ENCODE assay signal across 37 cellular contexts in the genomic region with DNA sequence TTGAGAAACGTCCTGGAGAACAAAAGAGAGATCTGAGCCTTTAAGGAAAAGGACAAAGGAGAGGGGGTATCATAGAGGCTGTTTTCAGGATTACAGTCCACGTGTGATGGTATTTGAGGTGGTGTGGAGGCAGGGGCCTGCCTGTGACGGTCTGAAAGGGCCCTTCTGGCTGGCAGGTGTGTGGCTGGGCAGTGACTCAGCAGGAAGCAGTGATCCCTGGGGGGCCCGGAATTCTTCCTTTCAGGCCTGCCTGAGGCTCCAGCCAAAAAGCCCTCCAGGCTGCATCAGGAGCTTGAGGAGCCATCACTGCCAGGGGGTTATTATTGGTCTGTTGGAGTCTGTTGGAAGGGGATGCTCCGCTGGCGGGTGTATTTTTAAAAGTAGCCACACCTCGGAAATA.
DNase-seq lines count a peak whose midpoint lies in the region; ATAC-seq and TF ChIP-seq lines count a peak whose summit lies in the region.
"Had no signal": no experiment of that assay in that cellular context is flagged by ENCODE, and none has a peak within 500 bp of the region (broad histone marks: within the 10 kb centered on the region; RNA-seq: fewer than 3 reads in every experiment).

No MANE protein-coding gene starts in this region.

- no peaks in the 10 kb centered on the region for H4K20me1 ChIP-seq in HCT116 (ENCODE audit: insufficient read depth)

- no peak overlapping the region for H3K4me3 ChIP-seq in HCT116 (replicated peaks in 1 of 2; ENCODE audit: low read depth in 1 of 2, low read length in 2 of 2)
- peak overlapping the region; percentile 10; the same call in 1 of the 2 replicates for H3K4me3 ChIP-seq in iPS-20b (ENCODE audit: low read length)
- no peak overlapping the region for H3K4me3 ChIP-seq in sigmoid colon
- H3K4me3 ChIP-seq: esophagus squamous epithelium, HAP-1, heart left ventricle, smooth muscle cell, thoracic aorta, uterus had no signal

- peaks cover 8% of the 10 kb centered on the region; the same call in 1 of the 2 replicates for H3K9me3 Mint-ChIP-seq in WTC11
- H3K9me3 Mint-ChIP-seq in activated CD4-positive, alpha-beta T cell treated with anti-CD3 and anti-CD28 coated beads for 36 hours (ENCODE audit: low read depth) = no peaks in the 10 kb centered on the region
- H3K9me3 Mint-ChIP-seq: activated CD4-positive, alpha-beta memory T cell treated with anti-CD3 and anti-CD28 coated beads, Interleukin-2, amount 10 ng/mL, durations not matched to agents 7 days and 5 days; activated T-helper 1 cell treated with anti-CD3 and anti-CD28 coated beads, Interleukin-12 subunit alpha, Interleukin-12 subunit beta, Interleukin-2, Interleukin-4 antibody, amounts not matched to agents 30 ng/mL and 10 ng/mL and 1 ng/mL, durations not matched to agents 14 hours and 24 hours and 36 hours; brain; immature natural killer cell; memory B cell; stimulated activated naive CD8-positive, alpha-beta T cell treated with anti-CD3 and anti-CD28 coated beads, Interleukin-15, Interleukin-2, amounts not matched to agents 100 ng/mL and 50 ng/mL, for 24 hours had no signal

- TF ChIP-seq CTCF in HCT116 (IDR thresholded peaks at IDR 0.05 in 2 of 3, conservative IDR thresholded peaks at IDR 0.05 in 1 of 3; ENCODE audit: borderline replicate concordance in 1 of 3, insufficient read depth in 1 of 3, low read depth in 2 of 3, low read length in 2 of 3) (no peak), WTC11 (IDR thresholded peaks at IDR 0.05) (no peak), sigmoid colon (IDR thresholded peaks at IDR 0.05) (no peak)

- H3K9ac ChIP-seq in HCT116 (ENCODE audit: low read length) (no peak overlapping the region), iPS-20b (ENCODE audit: low read depth, low read length) (no peak overlapping the region; the same call in 1 of the 2 replicates)

- peak overlapping the region; percentile 43 for H3K27ac Mint-ChIP-seq in WTC11
- H3K27ac Mint-ChIP-seq in activated CD4-positive, alpha-beta T cell treated with anti-CD3 and anti-CD28 coated beads for 36 hours = no peak overlapping the region
- H3K27ac Mint-ChIP-seq: activated CD4-positive, alpha-beta memory T cell treated with anti-CD3 and anti-CD28 coated beads, Interleukin-2, amount 10 ng/mL, durations not matched to agents 7 days and 5 days; activated T-helper 1 cell treated with anti-CD3 and anti-CD28 coated beads, Interleukin-12 subunit alpha, Interleukin-12 subunit beta, Interleukin-2, Interleukin-4 antibody, amounts not matched to agents 30 ng/mL and 10 ng/mL and 1 ng/mL, durations not matched to agents 14 hours and 24 hours and 36 hours; immature natural killer cell; memory B cell; stimulated activated naive CD8-positive, alpha-beta T cell treated with anti-CD3 and anti-CD28 coated beads, Interleukin-15, Interleukin-2, amounts not matched to agents 100 ng/mL and 50 ng/mL, for 24 hours had no signal

- peak; percentile 61 for ATAC-seq in HCT116
- peak; percentile 79 for ATAC-seq in WTC11
- no peak for ATAC-seq in GM21367 (IDR thresholded peaks at IDR 0.05; ENCODE audit: unreplicated experiment)
- no peak for ATAC-seq in activated CD4-positive, alpha-beta T cell treated with anti-CD3 and anti-CD28 coated beads for 36 hours
- no peak for ATAC-seq in HG03135 (IDR thresholded peaks at IDR 0.05; ENCODE audit: unreplicated experiment)
- ATAC-seq: foreskin keratinocyte, heart left ventricle, PC-3, SK-N-SH treated with all-trans-retinoic acid at 6 μM for 48 hours had no signal

- no peaks in the 10 kb centered on the region for H3K36me3 Mint-ChIP-seq in WTC11
- H3K36me3 Mint-ChIP-seq in activated CD4-positive, alpha-beta T cell treated with anti-CD3 and anti-CD28 coated beads for 36 hours (ENCODE audit: low read depth) = no peaks in the 10 kb centered on the region
- H3K36me3 Mint-ChIP-seq: brain, immature natural killer cell, memory B cell had no signal

- no peaks in the 10 kb centered on the region for H3K9me2 ChIP-seq in HCT116 (ENCODE audit: insufficient read depth)

- TF ChIP-seq EP300 in sigmoid colon (IDR thresholded peaks at IDR 0.05) = no peak

- no peaks in the 10 kb centered on the region for H3K79me2 ChIP-seq in HCT116 (ENCODE audit: insufficient read depth, low read length)

- peaks cover 42% of the 10 kb centered on the region for H3K4me1 Mint-ChIP-seq in WTC11
- peaks cover 7% of the 10 kb centered on the region for H3K4me1 Mint-ChIP-seq in activated CD4-positive, alpha-beta T cell treated with anti-CD3 and anti-CD28 coated beads for 36 hours

- peak overlapping the region; percentile 25; the same call in 1 of the 2 replicates for H3K4me2 ChIP-seq in HCT116 (ENCODE audit: low read length)
- H3K4me2 ChIP-seq: smooth muscle cell had no signal

- H3K4me3 Mint-ChIP-seq in WTC11 = no peak overlapping the region
- H3K4me3 Mint-ChIP-seq in activated CD4-positive, alpha-beta T cell treated with anti-CD3 and anti-CD28 coated beads for 36 hours = no peak overlapping the region
- H3K4me3 Mint-ChIP-seq: activated CD4-positive, alpha-beta memory T cell treated with anti-CD3 and anti-CD28 coated beads, Interleukin-2, amount 10 ng/mL, durations not matched to agents 7 days and 5 days; activated T-helper 1 cell treated with anti-CD3 and anti-CD28 coated beads, Interleukin-12 subunit alpha, Interleukin-12 subunit beta, Interleukin-2, Interleukin-4 antibody, amounts not matched to agents 30 ng/mL and 10 ng/mL and 1 ng/mL, durations not matched to agents 14 hours and 24 hours and 36 hours; brain; immature natural killer cell; memory B cell; stimulated activated naive CD8-positive, alpha-beta T cell treated with anti-CD3 and anti-CD28 coated beads, Interleukin-15, Interleukin-2, amounts not matched to agents 100 ng/mL and 50 ng/mL, for 24 hours had no signal

- no peaks in the 10 kb centered on the region for H3K9me3 ChIP-seq in HCT116 (ENCODE audit: control insufficient read depth in 1 of 2, insufficient read depth in 1 of 2, low read depth in 1 of 2, low read length in 2 of 2)
- H3K9me3 ChIP-seq in iPS-20b (ENCODE audit: insufficient read depth, low read depth, low read length) = no peaks in the 10 kb centered on the region
- no peaks in the 10 kb centered on the region for H3K9me3 ChIP-seq in sigmoid colon
- H3K9me3 ChIP-seq: esophagus squamous epithelium, HAP-1, heart left ventricle, thoracic aorta, uterus had no signal

- TF ChIP-seq POLR2A in HCT116 (IDR thresholded peaks at IDR 0.05; ENCODE audit: borderline replicate concordance, extremely low read depth, insufficient read depth, insufficient read length) (no peak), sigmoid colon (IDR thresholded peaks at IDR 0.05) (no peak)

- BruUV-seq in HCT116 (replicated peaks; lab: Mats Ljungman, UMichigan) = no TSS peak

- 57 to 60% methylated on average over 7 of the region's 7 CpGs for WGBS in sigmoid colon, 2 donors

- intact Hi-C loops in HCT116 (cut with micrococcal nuclease) (no loop called here), sigmoid colon (cut with DNase I) (no loop called here)
- intact Hi-C loops in activated CD4-positive, alpha-beta T cell treated with anti-CD3 and anti-CD28 coated beads for 36 hours (cut with DNase I, micrococcal nuclease) = no loop called here

- peak; percentile 33 for DNase-seq in COLO668 (lab: John Stamatoyannopoulos, UW; ENCODE audit: unreplicated experiment)
- no peak for DNase-seq in HCT116 (ENCODE audit: low read depth, low spot score)
- DNase-seq in WTC11 (ENCODE audit: low spot score) = peak; percentile 66
- DNase-seq in sigmoid colon = no peak
- DNase-seq in activated CD4-positive, alpha-beta T cell treated with anti-CD3 and anti-CD28 coated beads for 36 hours = no peak
- DNase-seq: 8988T; activated CD4-positive, alpha-beta memory T cell treated with anti-CD3 and anti-CD28 coated beads, Interleukin-2, amount 10 ng/mL, durations not matched to agents 7 days and 5 days; activated CD4-positive, alpha-beta T cell treated with anti-CD3 and anti-CD28 coated beads for 1 hour; activated CD8-positive, alpha-beta memory T cell treated with anti-CD3 and anti-CD28 coated beads, Interleukin-2, amount 50 U/mL, for 4 hours; activated naive CD4-positive, alpha-beta T cell treated with anti-CD3 and anti-CD28 coated beads, Interleukin-2, amount 50 U/mL, for 16 hours; amniotic stem cell; cerebellar nuclear complex; DMS79; esophagus squamous epithelium; foreskin keratinocyte; heart left ventricle; immature natural killer cell; KBM-7; NCI-H1417; NCI-H524 treated with DMSO at 0.1 percent for 48 hours; NK-92 treated with Interleukin-12 subunit alpha and Interleukin-12 subunit beta, amount 100 ng/mL, for 24 hours; PC-3; stimulated activated CD4-positive, alpha-beta T cell treated with anti-CD3 and anti-CD28 coated beads, Interleukin-1b, Interleukin-23, amount 100 ng/mL, for 48 hours; T-helper 2 cell; uterus had no signal

- no peaks in the 10 kb centered on the region for H3K27me3 ChIP-seq in HCT116 (ENCODE audit: insufficient read depth, low read length)
- H3K27me3 ChIP-seq in iPS-20b (ENCODE audit: insufficient read depth, low read length) = no peaks in the 10 kb centered on the region; the same call in 1 of the 2 replicates
- no peaks in the 10 kb centered on the region for H3K27me3 ChIP-seq in sigmoid colon
- H3K27me3 ChIP-seq: esophagus squamous epithelium, foreskin keratinocyte, uterus had no signal

- H3K27ac ChIP-seq in HCT116 (ENCODE audit: low read depth, low read length) (no peak overlapping the region), iPS-20b (ENCODE audit: low read length) (no peak overlapping the region), sigmoid colon (no peak overlapping the region)
- H3K27ac ChIP-seq: C4-2B, esophagus squamous epithelium, foreskin keratinocyte, heart left ventricle, thoracic aorta, uterus had no signal

- RAD21 ChIA-PET in HCT116 (lab: Charles Lee; ENCODE audit: low non-redundant PET in 1 of 2, low total read pairs in 2 of 2, uncharacterized antibody in 2 of 2, unreplicated experiment in 2 of 2) = no interaction called here

- H3K36me3 ChIP-seq in HCT116 (ENCODE audit: control insufficient read depth in 1 of 2, insufficient read depth in 2 of 2, low read length in 2 of 2) = no peaks in the 10 kb centered on the region
- H3K36me3 ChIP-seq in iPS-20b (ENCODE audit: insufficient read depth, low read depth, low read length) = no peaks in the 10 kb centered on the region
- no peaks in the 10 kb centered on the region for H3K36me3 ChIP-seq in sigmoid colon
- H3K36me3 ChIP-seq: esophagus squamous epithelium, HAP-1, heart left ventricle, thoracic aorta, uterus had no signal

- H3K27me3 Mint-ChIP-seq in WTC11 (ENCODE audit: low read depth) = peaks cover 4% of the 10 kb centered on the region
- H3K27me3 Mint-ChIP-seq in activated CD4-positive, alpha-beta T cell treated with anti-CD3 and anti-CD28 coated beads for 36 hours = no peaks in the 10 kb centered on the region
- H3K27me3 Mint-ChIP-seq: activated CD4-positive, alpha-beta memory T cell treated with anti-CD3 and anti-CD28 coated beads, Interleukin-2, amount 10 ng/mL, durations not matched to agents 7 days and 5 days; stimulated activated naive CD8-positive, alpha-beta T cell treated with anti-CD3 and anti-CD28 coated beads, Interleukin-15, Interleukin-2, amounts not matched to agents 100 ng/mL and 50 ng/mL, for 24 hours had no signal

- POLR2A ChIA-PET in HCT116 (lab: Charles Lee) = no interaction called here
- POLR2A ChIA-PET in WTC11 (lab: Charles Lee) = no interaction called here
- POLR2A ChIA-PET in activated CD4-positive, alpha-beta T cell treated with anti-CD3 and anti-CD28 coated beads for 36 hours (lab: Charles Lee) = no interaction called here

- CTCF ChIA-PET in HCT116 (lab: Charles Lee) = no interaction called here
- CTCF ChIA-PET in WTC11 (lab: Charles Lee) = interaction anchor here (1.0 to 1.9 kb wide), 3 partner anchors 34 to 59 kb away, joined by 3 to 8 read pairs (median 4); no protein-coding TSS in a partner anchor
- CTCF ChIA-PET in activated CD4-positive, alpha-beta T cell treated with anti-CD3 and anti-CD28 coated beads for 36 hours (lab: Charles Lee) = interaction anchor here (0.5 kb wide), 1 partner anchor 86 kb away, joined by 3 read pairs; no protein-coding TSS in a partner anchor

- H3K4me1 ChIP-seq in HCT116 (ENCODE audit: control insufficient read depth in 1 of 2, insufficient read depth in 2 of 2, low read length in 2 of 2) (peaks cover 4 to 9% of the 10 kb centered on the region in 2 experiments; a peak in 3 of 4 replicates), iPS-20b (ENCODE audit: insufficient read depth, low read length) (peaks cover 23% of the 10 kb centered on the region), sigmoid colon (no peaks in the 10 kb centered on the region)
- H3K4me1 ChIP-seq: esophagus squamous epithelium, foreskin keratinocyte, HAP-1, heart left ventricle, uterus had no signal

- H2AFZ ChIP-seq in HCT116 (ENCODE audit: low read depth, low read length, poor library complexity, severe bottlenecking) = no peak overlapping the region

- no peak for TF ChIP-seq RAD21 in HCT116 (IDR thresholded peaks at IDR 0.05; ENCODE audit: low read depth)

Comparison
In these comparisons a context has a peak if more than half of its experiments do, and no peak if none do; other contexts are left out.
1. DNase-seq: peak in COLO668 (single experiment) and WTC11 (single experiment); none in HCT116 (single experiment), sigmoid colon (single experiment) and activated CD4-positive, alpha-beta T cell treated with anti-CD3 and anti-CD28 coated beads for 36 hours (single experiment).
2. ATAC-seq: peak in HCT116 (single experiment) and WTC11 (single experiment); none in GM21367 (single experiment), activated CD4-positive, alpha-beta T cell treated with anti-CD3 and anti-CD28 coated beads for 36 hours (single experiment) and HG03135 (single experiment).